In genomic region chr7:66013938-66014337, GRCh38 we compare ENCODE assay signal across 8 cellular contexts. TPM values are rescaled to one million over a fixed set of nuclear protein-coding genes. Genes with fewer than 3 reads are reported as not detected.
DNase-seq lines count a peak whose midpoint lies in the region; ATAC-seq and TF ChIP-seq lines count a peak whose summit lies in the region.

No MANE protein-coding gene starts in this region.

- H4K8ac ChIP-seq in mesenchymal stem cell (ENCODE audit: low read length): no peak overlapping the region

- no peak overlapping the region for H2BK12ac ChIP-seq in mesenchymal stem cell (ENCODE audit: low read length in 2 of 2)

- no peaks in the 10 kb centered on the region for H4K20me1 ChIP-seq in Loucy (ENCODE audit: insufficient read depth, low read length, poor library complexity, severe bottlenecking)

- H4K91ac ChIP-seq in mesenchymal stem cell (ENCODE audit: low read length): no peak overlapping the region

- H3K9me3 ChIP-seq in Loucy (ENCODE audit: insufficient read depth, low read depth, low read length): no peaks in the 10 kb centered on the region
- H3K9me3 ChIP-seq in mesenchymal stem cell (ENCODE audit: control insufficient read depth, low read length): no peaks in the 10 kb centered on the region
- no peaks in the 10 kb centered on the region for H3K9me3 ChIP-seq in CD8-positive, alpha-beta T cell (ENCODE audit: low read length)

- H3K23ac ChIP-seq in mesenchymal stem cell (ENCODE audit: low read length in 2 of 2): no peak overlapping the region

- H3K27me3 Mint-ChIP-seq in activated CD4-positive, alpha-beta T cell treated with anti-CD3 and anti-CD28 coated beads, Interleukin-2, amount 10 ng/mL, durations not matched to agents 7 days and 5 days: peaks cover 2% of the 10 kb centered on the region
- peaks cover 2% of the 10 kb centered on the region for H3K27me3 Mint-ChIP-seq in CD8-positive, alpha-beta T cell (ENCODE audit: low read depth)

- 79% methylated on average over 2 of the region's 5 CpGs for WGBS in mesenchymal stem cell

- no peaks in the 10 kb centered on the region for H3K79me1 ChIP-seq in mesenchymal stem cell (replicated peaks; ENCODE audit: low read length, poor library complexity, severe bottlenecking)

- H2BK5ac ChIP-seq in mesenchymal stem cell (ENCODE audit: low read depth, low read length, poor library complexity, severe bottlenecking): no peak overlapping the region

- H3K27ac Mint-ChIP-seq in activated CD4-positive, alpha-beta T cell treated with anti-CD3 and anti-CD28 coated beads, Interleukin-2, amount 10 ng/mL, durations not matched to agents 7 days and 5 days: no peak overlapping the region
- no peak overlapping the region for H3K27ac Mint-ChIP-seq in CD8-positive, alpha-beta T cell

- CTCF ChIA-PET in activated CD4-positive, alpha-beta T cell treated with anti-CD3 and anti-CD28 coated beads, Interleukin-2, amount 10 ng/mL, durations not matched to agents 7 days and 5 days (lab: Charles Lee): interaction anchor here (0.7 to 1.3 kb wide), 2 partner anchors 191 to 537 kb away, joined by 3 read pairs; no protein-coding TSS in a partner anchor
- CTCF ChIA-PET in CD8-positive, alpha-beta T cell (lab: Charles Lee): no interaction called here

- H2BK120ac ChIP-seq in mesenchymal stem cell (ENCODE audit: low read depth, low read length): no peak overlapping the region

- H3K4me2 ChIP-seq in Loucy (ENCODE audit: low read depth, low read length, poor library complexity, severe bottlenecking): no peak overlapping the region
- H3K4me2 ChIP-seq in mesenchymal stem cell (ENCODE audit: low read length, poor library complexity, severe bottlenecking): no peak overlapping the region

- H3K27ac ChIP-seq in mesenchymal stem cell (ENCODE audit: low read length, poor library complexity, severe bottlenecking): no peak overlapping the region
- no peak overlapping the region for H3K27ac ChIP-seq in CD8-positive, alpha-beta T cell (ENCODE audit: low read depth, low read length)

- no peak overlapping the region for H3K18ac ChIP-seq in mesenchymal stem cell (ENCODE audit: low read depth in 1 of 2, low read length in 2 of 2)

- H2AFZ ChIP-seq in Loucy (ENCODE audit: low read length): no peak overlapping the region
- H2AFZ ChIP-seq in mesenchymal stem cell (ENCODE audit: low read depth, low read length): no peak overlapping the region

- intact Hi-C loops in CD8-positive, alpha-beta T cell (cut with DNase I, micrococcal nuclease): no loop called here

- no peak overlapping the region for H2BK15ac ChIP-seq in mesenchymal stem cell (ENCODE audit: low read depth, poor library complexity, severe bottlenecking)

- H3K9me2 ChIP-seq in Loucy (replicated peaks; ENCODE audit: low read depth, low read length): no peaks in the 10 kb centered on the region

- no peaks in the 10 kb centered on the region for H3K36me3 ChIP-seq in Loucy (ENCODE audit: insufficient read depth, low read length)
- H3K36me3 ChIP-seq in mesenchymal stem cell (ENCODE audit: control insufficient read depth in 1 of 2, insufficient read depth in 2 of 2, low read depth in 1 of 2, low read length in 2 of 2): no peaks in the 10 kb centered on the region
- no peaks in the 10 kb centered on the region for H3K36me3 ChIP-seq in CD8-positive, alpha-beta T cell (ENCODE audit: insufficient read depth, low read length)

- H3K27me3 ChIP-seq in Loucy (ENCODE audit: insufficient read depth, low read length, poor library complexity, severe bottlenecking): no peaks in the 10 kb centered on the region
- H3K27me3 ChIP-seq in mesenchymal stem cell (ENCODE audit: control insufficient read depth in 1 of 2, insufficient read depth in 1 of 2, low read length in 2 of 2): no peaks in the 10 kb centered on the region
- H3K27me3 ChIP-seq in CD8-positive, alpha-beta T cell (ENCODE audit: insufficient read depth, low read length): no peaks in the 10 kb centered on the region

- H3K9ac ChIP-seq in Loucy (ENCODE audit: low read depth, low read length, poor library complexity, severe bottlenecking): no peak overlapping the region
- peak overlapping the region; percentile 42 for H3K9ac ChIP-seq in mesenchymal stem cell (ENCODE audit: low read length)

- no peak overlapping the region for H3K4ac ChIP-seq in mesenchymal stem cell (ENCODE audit: low read depth in 1 of 2, low read length in 2 of 2)

- H3K36me3 Mint-ChIP-seq in activated CD4-positive, alpha-beta T cell treated with anti-CD3 and anti-CD28 coated beads, Interleukin-2, amount 10 ng/mL, durations not matched to agents 7 days and 5 days (ENCODE audit: low read depth): no peaks in the 10 kb centered on the region
- no peaks in the 10 kb centered on the region for H3K36me3 Mint-ChIP-seq in CD8-positive, alpha-beta T cell

- no peaks in the 10 kb centered on the region for H3K4me1 ChIP-seq in Loucy (ENCODE audit: insufficient read depth, low read length, poor library complexity, severe bottlenecking)
- H3K4me1 ChIP-seq in mesenchymal stem cell (ENCODE audit: control insufficient read depth, insufficient read depth, low read depth, low read length): peaks cover 1% of the 10 kb centered on the region
- H3K4me1 ChIP-seq in CD8-positive, alpha-beta T cell (ENCODE audit: insufficient read depth, low read length): no peaks in the 10 kb centered on the region

- no peak overlapping the region for H3K14ac ChIP-seq in mesenchymal stem cell (ENCODE audit: low read length in 2 of 2)

- DNase-seq in DMS114 treated with DMSO at 0.1 percent for 48 hours (lab: John Stamatoyannopoulos, UW; ENCODE audit: unreplicated experiment) (peak; percentile 17), cardiac fibroblast (ENCODE audit: low read depth in 2 of 2) (peak; percentile 68 to 78), mesenchymal stem cell (peak; percentile 72)
- DNase-seq in activated naive CD4-positive, alpha-beta T cell treated with Interleukin-2 at 50 U/mL for 16 hours: no peak
- DNase-seq in activated CD4-positive, alpha-beta T cell treated with anti-CD3 and anti-CD28 coated beads, Interleukin-2, amount 10 ng/mL, durations not matched to agents 7 days and 5 days: no peak
- no peak for DNase-seq in CD8-positive, alpha-beta T cell

- ATAC-seq in HG02798 (IDR thresholded peaks at IDR 0.05; ENCODE audit: poor library complexity, unreplicated experiment): no peak
- ATAC-seq in CD8-positive, alpha-beta T cell: no peak

- no peak overlapping the region for H2AK5ac ChIP-seq in mesenchymal stem cell (ENCODE audit: low read length, severe bottlenecking)

- H3K4me3 Mint-ChIP-seq in activated CD4-positive, alpha-beta T cell treated with anti-CD3 and anti-CD28 coated beads, Interleukin-2, amount 10 ng/mL, durations not matched to agents 7 days and 5 days: no peak overlapping the region
- no peak overlapping the region for H3K4me3 Mint-ChIP-seq in CD8-positive, alpha-beta T cell

- H3F3A ChIP-seq in Loucy (ENCODE audit: low read depth): no peaks in the 10 kb centered on the region

- no peaks in the 10 kb centered on the region for H3K4me1 Mint-ChIP-seq in activated CD4-positive, alpha-beta T cell treated with anti-CD3 and anti-CD28 coated beads, Interleukin-2, amount 10 ng/mL, durations not matched to agents 7 days and 5 days
- H3K4me1 Mint-ChIP-seq in CD8-positive, alpha-beta T cell (ENCODE audit: low read depth): no peaks in the 10 kb centered on the region

- POLR2A ChIA-PET in activated CD4-positive, alpha-beta T cell treated with anti-CD3 and anti-CD28 coated beads, Interleukin-2, amount 10 ng/mL, durations not matched to agents 7 days and 5 days (lab: Charles Lee): no interaction called here
- POLR2A ChIA-PET in CD8-positive, alpha-beta T cell (lab: Charles Lee): no interaction called here

- H3K9me3 Mint-ChIP-seq in activated CD4-positive, alpha-beta T cell treated with anti-CD3 and anti-CD28 coated beads, Interleukin-2, amount 10 ng/mL, durations not matched to agents 7 days and 5 days: no peaks in the 10 kb centered on the region
- H3K9me3 Mint-ChIP-seq in CD8-positive, alpha-beta T cell: no peaks in the 10 kb centered on the region

- no peaks in the 10 kb centered on the region for H3K79me2 ChIP-seq in Loucy (ENCODE audit: insufficient read depth, low read length)

- peak; percentile 40 for TF ChIP-seq CTCF in Loucy (conservative IDR thresholded peaks at IDR 0.05; ENCODE audit: low read length)
- TF ChIP-seq CTCF in cardiac fibroblast (IDR thresholded peaks at IDR 0.05; ENCODE audit: low read depth, low read length): peak; percentile 75
- TF ChIP-seq CTCF in CD8-positive, alpha-beta T cell (IDR thresholded peaks at IDR 0.05): no peak

- no peak overlapping the region for H3K4me3 ChIP-seq in Loucy (ENCODE audit: low read length, poor library complexity, severe bottlenecking)
- no peak overlapping the region for H3K4me3 ChIP-seq in cardiac fibroblast (replicated peaks in 1 of 2; ENCODE audit: low read depth in 2 of 2, low read length in 2 of 2)
- no peak overlapping the region for H3K4me3 ChIP-seq in mesenchymal stem cell (ENCODE audit: insufficient read depth in 1 of 2, low read depth in 1 of 2, low read length in 2 of 2)
- H3K4me3 ChIP-seq in CD8-positive, alpha-beta T cell (ENCODE audit: low read depth, low read length): no peak overlapping the region

RNA-seq across cellular contexts. Expression of gene GUSB, which starts 31.9 kb away (rescaled TPM):
- 26.6 TPM for polyA plus RNA-seq in mesenchymal stem cell (2013, experiment 1 of 2)
- 26.9 TPM for polyA plus RNA-seq in mesenchymal stem cell (2013, experiment 2 of 2)
- 10 to 100 TPM; 63.3 to 66.2 TPM for total RNA-seq in activated CD4-positive, alpha-beta T cell treated with anti-CD3 and anti-CD28 coated beads, Interleukin-2, amount 10 ng/mL, durations not matched to agents 7 days and 5 days
- total RNA-seq in CD8-positive, alpha-beta T cell: 10 to 100 TPM; 37.0 to 41.8 TPM

Comparison
In these comparisons a context has a peak if more than half of its experiments do, and no peak if none do; other contexts are left out.
1. DNase-seq: peak in DMS114 treated with DMSO at 0.1 percent for 48 hours (single experiment), cardiac fibroblast (2 of 2) and mesenchymal stem cell (single experiment); none in activated naive CD4-positive, alpha-beta T cell treated with Interleukin-2 at 50 U/mL for 16 hours (single experiment), activated CD4-positive, alpha-beta T cell treated with anti-CD3 and anti-CD28 coated beads, Interleukin-2, amount 10 ng/mL, durations not matched to agents 7 days and 5 days (single experiment) and CD8-positive, alpha-beta T cell (0 of 7).